In genomic region chr16:3157229-3158013, GRCh38 we compare ENCODE assay signal across 2 cellular contexts.
TF ChIP-seq lines count a peak whose summit lies in the region.

No MANE protein-coding gene starts in this region.

TF ChIP-seq in IMR-90, 13 proteins besides CTCF, POLR2A, EP300 and RAD21:
- TF ChIP-seq RFX5 (IDR thresholded peaks at IDR 0.05; ENCODE audit: low read depth, low read length) (no peak), CHD1 (IDR thresholded peaks at IDR 0.05; ENCODE audit: low read depth, low read length) (peak; percentile 63; the same call in 1 of the 2 replicates), FOS (IDR thresholded peaks at IDR 0.05; ENCODE audit: low read depth, low read length) (peak; percentile 91)

TF ChIP-seq in neural cell, 6 proteins besides CTCF, POLR2A, EP300 and RAD21:
- TF ChIP-seq SMC3 (conservative IDR thresholded peaks at IDR 0.05; ENCODE audit: poor library complexity) (no peak), EZH2 (IDR thresholded peaks at IDR 0.05; ENCODE audit: borderline replicate concordance, insufficient read depth, low read length, poor library complexity, severe bottlenecking) (no peak), MXI1 (conservative IDR thresholded peaks at IDR 0.05; ENCODE audit: poor library complexity, severe bottlenecking) (no peak), POLR2AphosphoS5 (IDR thresholded peaks at IDR 0.05) (no peak), TAF1 (IDR thresholded peaks at IDR 0.05; ENCODE audit: low read depth) (no peak), REST (IDR thresholded peaks at IDR 0.05; ENCODE audit: borderline replicate concordance) (no peak)
